In the genomic region with DNA sequence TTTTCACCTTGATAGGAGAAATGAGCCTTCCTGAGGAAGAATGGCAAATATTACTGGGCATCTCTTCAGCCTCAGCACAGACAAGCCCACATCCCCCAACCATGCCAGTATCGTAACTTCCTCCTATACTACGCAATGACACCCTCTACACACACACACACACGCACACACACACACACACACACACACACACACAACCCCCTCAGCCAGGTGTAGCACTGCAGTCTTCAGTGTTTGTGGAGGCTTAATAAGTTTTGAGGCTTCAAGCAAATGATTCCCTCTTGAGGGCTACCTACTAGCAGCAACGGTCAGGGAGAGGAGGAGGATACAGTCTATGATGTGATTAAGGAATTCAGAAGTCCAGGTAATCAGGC, we compare ENCODE assay signal across 8 cellular contexts. TPM values are rescaled to one million over a fixed set of nuclear protein-coding genes. Genes with fewer than 3 reads are reported as not detected.
DNase-seq lines count a peak whose midpoint lies in the region; ATAC-seq and TF ChIP-seq lines count a peak whose summit lies in the region.

No MANE protein-coding gene starts in this region.

- TF ChIP-seq CTCF in GM10266 (IDR thresholded peaks at IDR 0.05; ENCODE audit: control insufficient read depth, insufficient read depth, low read depth, missing control alignments) (no peak), spleen (IDR thresholded peaks at IDR 0.05 in 8 of 11, conservative IDR thresholded peaks at IDR 0.05 in 3 of 11) (no peak), adrenal gland (IDR thresholded peaks at IDR 0.05) (no peak)

- peak overlapping the region; percentile 78 for H3K9ac ChIP-seq in NT2/D1 (ENCODE audit: insufficient read length, low read depth)

- TF ChIP-seq POLR2A in spleen (IDR thresholded peaks at IDR 0.05) (no peak), adrenal gland (IDR thresholded peaks at IDR 0.05) (no peak)

- peaks cover 15% of the 10 kb centered on the region for H3K36me3 ChIP-seq in NT2/D1 (ENCODE audit: insufficient read depth, insufficient read length, low read length)
- peaks cover 0 to 30% (median 11%) of the 10 kb centered on the region in 6 donors for H3K36me3 ChIP-seq in spleen
- H3K36me3 ChIP-seq in adrenal gland (replicated peaks in 1 of 2), result peaks cover 0 to 4% of the 10 kb centered on the region in 2 donors

- 0 to 4% (median 1%) methylated on average over 4 of the region's 4 CpGs for WGBS in spleen, 5 donors
- WGBS in adrenal gland, 4 donors, result 8 to 15% (median 15%) methylated on average over 3 to 4 of the region's 4 CpGs

- H3K27ac ChIP-seq in spleen (peak overlapping the region; percentile 93 to 99 (median 96)), adrenal gland (peak overlapping the region in 2 of 5 donors; percentile 54 to 78)

- H3K4me1 ChIP-seq in NT2/D1 (ENCODE audit: insufficient read depth, insufficient read length), result peaks cover 5% of the 10 kb centered on the region
- peaks cover 43 to 94% (median 72%) of the 10 kb centered on the region in 6 donors for H3K4me1 ChIP-seq in spleen
- H3K4me1 ChIP-seq in adrenal gland (replicated peaks in 1 of 2), result peaks cover 26 to 51% of the 10 kb centered on the region in 2 donors

- H3K9me3 ChIP-seq in NT2/D1 (ENCODE audit: insufficient read depth, low read length) (no peaks in the 10 kb centered on the region), spleen (no peaks in the 10 kb centered on the region), adrenal gland (replicated peaks in 1 of 3) (no peaks in the 10 kb centered on the region)

- ATAC-seq in GM19397 (IDR thresholded peaks at IDR 0.05; ENCODE audit: unreplicated experiment) (no peak), GM21360 (IDR thresholded peaks at IDR 0.05; ENCODE audit: unreplicated experiment) (no peak)

- peak overlapping the region; percentile 66 for H3K4me3 ChIP-seq in NT2/D1 (ENCODE audit: insufficient read length, low read depth)
- peak overlapping the region; percentile 59 for H3K4me3 ChIP-seq in iPS-11a (ENCODE audit: low read depth, low read length)
- H3K4me3 ChIP-seq in spleen, result peak overlapping the region; percentile 60 to 98 (median 75)
- H3K4me3 ChIP-seq in adrenal gland, result peak overlapping the region in 2 of 4 donors; percentile 86 to 89

- DNase-seq in GM10266 (ENCODE audit: extremely low spot score), result peak; percentile 48
- no peak for DNase-seq in NT2/D1 (ENCODE audit: low read depth, low spot score)
- peak; percentile 55 for DNase-seq in activated naive CD4-positive, alpha-beta T cell treated with anti-CD3 and anti-CD28 coated beads, Interleukin-2, amount 50 U/mL, for 16 hours
- DNase-seq in spleen, result peak; percentile 79
- no peak for DNase-seq in adrenal gland

- intact Hi-C loops in spleen (cut with DNase I; ENCODE audit: low total_unique reads), result no loop called here
- intact Hi-C loops in adrenal gland (cut with DNase I), result loop anchor here in 1 of 2 donors (5.0 kb wide), 1 partner anchor 110 kb away; no protein-coding TSS in a partner anchor

- H3K27me3 ChIP-seq in NT2/D1 (ENCODE audit: insufficient read depth, insufficient read length) (peaks cover 35% of the 10 kb centered on the region), spleen (replicated peaks in 1 of 7) (no peaks in the 10 kb centered on the region), adrenal gland (no peaks in the 10 kb centered on the region)

RNA-seq across cellular contexts. Expression of a gene that starts 1.6 kb away (rescaled TPM):
- total RNA-seq in spleen, result 100 to 1,000 TPM; 132 to 261 (median 197) TPM
- 100 to 1,000 TPM in 2 of 3 donors, 10 to 100 TPM in 1; 73.8 to 136 (median 105) TPM for polyA plus RNA-seq in spleen
- total RNA-seq in adrenal gland, result 100 to 1,000 TPM in 1 of 8 donors, 10 to 100 TPM in 7; 16.0 to 116 (median 31.7) TPM
- polyA plus RNA-seq in adrenal gland, result 10 to 100 TPM; 21.1 to 99.8 (median 66.2) TPM

RNA-seq across cellular contexts. Expression of a gene that starts 4.8 kb away (rescaled TPM):
- 10 to 100 TPM; 26.7 to 40.7 (median 36.6) TPM for total RNA-seq in spleen
- 10 to 100 TPM; 48.3 to 54.0 (median 51.2) TPM for polyA plus RNA-seq in spleen
- 10 to 100 TPM; 32.1 to 49.5 (median 37.7) TPM for total RNA-seq in adrenal gland
- polyA plus RNA-seq in adrenal gland, result 10 to 100 TPM; 48.3 to 59.1 (median 49.0) TPM

RNA-seq across cellular contexts. Expression of a gene that starts 33.3 kb away (rescaled TPM):
- total RNA-seq in spleen (1 to 10 TPM in 3 of 7 donors, under 1 TPM in 4; 0.44 to 1.6 (median 0.85) TPM), adrenal gland (1 to 10 TPM in 5 of 8 donors, under 1 TPM in 2, not detected in 1; 0.35 to 3.8 (median 1.3) TPM)
- polyA plus RNA-seq in spleen (under 1 TPM; 0.15 to 0.50 (median 0.29) TPM), adrenal gland (1 to 10 TPM in 2 of 3 donors, under 1 TPM in 1; 0.77 to 1.5 (median 1.0) TPM)

RNA-seq across cellular contexts. Expression of a gene that starts 34.1 kb away (rescaled TPM):
- total RNA-seq in spleen, result 10 to 100 TPM; 21.4 to 46.6 (median 30.9) TPM
- 10 to 100 TPM; 11.9 to 16.2 (median 12.9) TPM for polyA plus RNA-seq in spleen
- total RNA-seq in adrenal gland, result 10 to 100 TPM in 7 of 8 donors, 1 to 10 TPM in 1; 6.3 to 22.8 (median 18.4) TPM
- 10 to 100 TPM in 1 of 3 donors, 1 to 10 TPM in 2; 6.0 to 16.5 (median 9.2) TPM for polyA plus RNA-seq in adrenal gland

RNA-seq across cellular contexts. Expression of a gene that starts 41.3 kb away (rescaled TPM):
- total RNA-seq in spleen (100 to 1,000 TPM in 1 of 7 donors, 10 to 100 TPM in 6; 70.5 to 101 (median 94.4) TPM), adrenal gland (100 to 1,000 TPM in 5 of 8 donors, 10 to 100 TPM in 3; 77.6 to 134 (median 112) TPM)
- polyA plus RNA-seq in spleen (10 to 100 TPM; 30.9 to 48.4 (median 35.1) TPM), adrenal gland (100 to 1,000 TPM in 1 of 3 donors, 10 to 100 TPM in 2; 34.4 to 137 (median 43.6) TPM)

Comparison
In these comparisons a context has a peak if more than half of its experiments do, and no peak if none do; other contexts are left out.
1. DNase-seq: peak in GM10266 (single experiment), activated naive CD4-positive, alpha-beta T cell treated with anti-CD3 and anti-CD28 coated beads, Interleukin-2, amount 50 U/mL, for 16 hours (single experiment) and spleen (single experiment); none in NT2/D1 (single experiment) and adrenal gland (0 of 7).